Comparison of ENCODE assay signal across 1 cellular context in the genomic region with DNA sequence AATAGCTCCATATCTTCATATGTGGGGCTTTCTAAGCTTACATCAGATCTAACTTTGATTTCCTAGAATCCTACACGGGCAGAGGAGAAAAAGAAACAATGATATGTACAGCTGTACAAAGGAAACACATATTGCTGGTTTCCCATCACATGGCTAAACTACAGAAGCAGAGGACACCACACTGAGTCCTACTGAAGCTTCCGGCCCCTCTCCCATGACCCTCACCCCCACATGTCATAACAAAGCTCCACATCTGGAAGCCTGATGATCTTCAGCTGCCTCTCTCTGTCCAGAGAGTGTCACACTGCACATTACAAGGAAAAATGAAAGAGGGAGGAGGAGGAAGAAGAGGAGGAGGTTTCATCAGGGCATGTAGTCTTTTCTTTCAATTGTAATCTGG.
TF ChIP-seq lines count a peak whose summit lies in the region.

No MANE protein-coding gene starts in this region.

TF ChIP-seq in HepG2, 621 proteins besides CTCF, POLR2A, EP300 and RAD21 (continued from another document):
- TF ChIP-seq, protein P1, sequence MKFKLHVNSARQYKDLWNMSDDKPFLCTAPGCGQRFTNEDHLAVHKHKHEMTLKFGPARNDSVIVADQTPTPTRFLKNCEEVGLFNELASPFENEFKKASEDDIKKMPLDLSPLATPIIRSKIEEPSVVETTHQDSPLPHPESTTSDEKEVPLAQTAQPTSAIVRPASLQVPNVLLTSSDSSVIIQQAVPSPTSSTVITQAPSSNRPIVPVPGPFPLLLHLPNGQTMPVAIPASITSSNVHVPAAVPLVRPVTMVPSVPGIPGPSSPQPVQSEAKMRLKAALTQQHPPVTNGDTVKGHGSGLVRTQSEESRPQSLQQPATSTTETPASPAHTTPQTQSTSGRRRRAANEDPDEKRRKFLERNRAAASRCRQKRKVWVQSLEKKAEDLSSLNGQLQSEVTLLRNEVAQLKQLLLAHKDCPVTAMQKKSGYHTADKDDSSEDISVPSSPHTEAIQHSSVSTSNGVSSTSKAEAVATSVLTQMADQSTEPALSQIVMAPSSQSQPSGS (CRISPR knock-in tag; IDR thresholded peaks at IDR 0.05) = no peak
- no peak for TF ChIP-seq ZNF282 (IDR thresholded peaks at IDR 0.05; ENCODE audit: partially characterized antibody)
- TF ChIP-seq, protein P2, sequence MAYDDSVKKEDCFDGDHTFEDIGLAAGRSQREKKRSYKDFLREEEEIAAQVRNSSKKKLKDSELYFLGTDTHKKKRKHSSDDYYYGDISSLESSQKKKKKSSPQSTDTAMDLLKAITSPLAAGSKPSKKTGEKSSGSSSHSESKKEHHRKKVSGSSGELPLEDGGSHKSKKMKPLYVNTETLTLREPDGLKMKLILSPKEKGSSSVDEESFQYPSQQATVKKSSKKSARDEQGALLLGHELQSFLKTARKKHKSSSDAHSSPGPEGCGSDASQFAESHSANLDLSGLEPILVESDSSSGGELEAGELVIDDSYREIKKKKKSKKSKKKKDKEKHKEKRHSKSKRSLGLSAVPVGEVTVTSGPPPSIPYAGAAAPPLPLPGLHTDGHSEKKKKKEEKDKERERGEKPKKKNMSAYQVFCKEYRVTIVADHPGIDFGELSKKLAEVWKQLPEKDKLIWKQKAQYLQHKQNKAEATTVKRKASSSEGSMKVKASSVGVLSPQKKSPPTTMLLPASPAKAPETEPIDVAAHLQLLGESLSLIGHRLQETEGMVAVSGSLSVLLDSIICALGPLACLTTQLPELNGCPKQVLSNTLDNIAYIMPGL (CRISPR knock-in tag; IDR thresholded peaks at IDR 0.05; ENCODE audit: borderline replicate concordance in 1 of 2, low read depth in 1 of 2) = no peak
- TF ChIP-seq ZNF674 (CRISPR knock-in tag; IDR thresholded peaks at IDR 0.05; ENCODE audit: low read depth) = no peak
- no peak for TF ChIP-seq ARNT (IDR thresholded peaks at IDR 0.05)
- TF ChIP-seq JDP2 (CRISPR knock-in tag; IDR thresholded peaks at IDR 0.05; ENCODE audit: borderline replicate concordance) = no peak
- no peak for TF ChIP-seq STAG1 (CRISPR knock-in tag; IDR thresholded peaks at IDR 0.05)
- TF ChIP-seq POGZ (CRISPR knock-in tag; IDR thresholded peaks at IDR 0.05) = no peak
- TF ChIP-seq SNRNP70 (IDR thresholded peaks at IDR 0.05; ENCODE audit: low read depth, low read length) = no peak
- no peak for TF ChIP-seq ZNF75D (CRISPR knock-in tag; IDR thresholded peaks at IDR 0.05; ENCODE audit: borderline replicate concordance)
- TF ChIP-seq FOXK1 (CRISPR knock-in tag; IDR thresholded peaks at IDR 0.05; ENCODE audit: borderline replicate concordance, low read depth) = no peak
- TF ChIP-seq, protein P3, sequence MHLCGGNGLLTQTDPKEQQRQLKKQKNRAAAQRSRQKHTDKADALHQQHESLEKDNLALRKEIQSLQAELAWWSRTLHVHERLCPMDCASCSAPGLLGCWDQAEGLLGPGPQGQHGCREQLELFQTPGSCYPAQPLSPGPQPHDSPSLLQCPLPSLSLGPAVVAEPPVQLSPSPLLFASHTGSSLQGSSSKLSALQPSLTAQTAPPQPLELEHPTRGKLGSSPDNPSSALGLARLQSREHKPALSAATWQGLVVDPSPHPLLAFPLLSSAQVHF (CRISPR knock-in tag; IDR thresholded peaks at IDR 0.05) = no peak
- no peak for TF ChIP-seq ZNF10 (CRISPR knock-in tag; IDR thresholded peaks at IDR 0.05; ENCODE audit: borderline replicate concordance, low read depth)
- TF ChIP-seq, protein P4, sequence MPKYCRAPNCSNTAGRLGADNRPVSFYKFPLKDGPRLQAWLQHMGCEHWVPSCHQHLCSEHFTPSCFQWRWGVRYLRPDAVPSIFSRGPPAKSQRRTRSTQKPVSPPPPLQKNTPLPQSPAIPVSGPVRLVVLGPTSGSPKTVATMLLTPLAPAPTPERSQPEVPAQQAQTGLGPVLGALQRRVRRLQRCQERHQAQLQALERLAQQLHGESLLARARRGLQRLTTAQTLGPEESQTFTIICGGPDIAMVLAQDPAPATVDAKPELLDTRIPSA (CRISPR knock-in tag; IDR thresholded peaks at IDR 0.05; ENCODE audit: borderline replicate concordance) = no peak
